12 cellular contexts compared by ENCODE assay signal in the genomic region with DNA sequence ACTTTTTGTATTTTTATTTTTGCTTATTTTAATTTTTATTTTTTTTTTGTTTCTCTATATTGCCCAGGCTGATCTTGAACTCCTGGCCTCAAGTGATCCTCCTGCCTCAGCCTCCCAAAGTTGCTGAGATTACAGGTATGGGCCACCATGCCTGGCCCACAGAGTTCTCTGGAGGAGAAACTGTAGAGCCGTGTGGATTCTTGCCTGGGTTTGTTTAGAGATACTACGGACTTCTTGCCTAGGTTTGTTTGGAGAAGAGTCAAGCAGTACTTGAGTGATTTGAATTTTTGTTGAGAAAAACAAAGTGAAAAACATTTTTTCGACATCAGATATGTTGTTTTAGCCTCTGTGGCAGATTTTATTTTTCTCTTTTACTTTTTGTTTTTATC.
A peak's percentile ranks its signal among the peaks of the same experiment; 100 is the strongest.
DNase-seq lines count a peak whose midpoint lies in the region; ATAC-seq, FAIRE-seq and TF ChIP-seq lines count a peak whose summit lies in the region.
"Had no signal": no experiment of that assay in that cellular context is flagged by ENCODE, and none has a peak within 500 bp of the region (broad histone marks: within the 10 kb centered on the region; RNA-seq: fewer than 3 reads in every experiment).

No MANE protein-coding gene starts in this region.

- H3K4me3 Mint-ChIP-seq in T-helper 17 cell = peak overlapping the region; percentile 84

- no peak overlapping the region for H2AFZ ChIP-seq in fibroblast of lung (ENCODE audit: low read length)

- H3K4me1 ChIP-seq in A673 (ENCODE audit: insufficient read depth, low read length, poor library complexity, severe bottlenecking) = peaks cover 11% of the 10 kb centered on the region
- no peaks in the 10 kb centered on the region for H3K4me1 ChIP-seq in fibroblast of lung (ENCODE audit: control insufficient read depth, extremely low read depth, insufficient read depth, low read length)

- peak overlapping the region; percentile 99 for H3K27ac Mint-ChIP-seq in T-helper 17 cell

- H3K36me3 Mint-ChIP-seq in T-helper 17 cell (ENCODE audit: low read depth) = peaks cover 2% of the 10 kb centered on the region

- H3K36me3 ChIP-seq in A673 (ENCODE audit: insufficient read depth, low read length, poor library complexity, severe bottlenecking) (no peaks in the 10 kb centered on the region), fibroblast of lung (ENCODE audit: control insufficient read depth, insufficient read depth, low read length) (no peaks in the 10 kb centered on the region)
- H3K36me3 ChIP-seq: heart right ventricle had no signal

- no peaks in the 10 kb centered on the region for H3K27me3 ChIP-seq in A673 (replicated peaks; ENCODE audit: insufficient read depth, low read depth, low read length, poor library complexity)
- H3K27me3 ChIP-seq in fibroblast of lung (ENCODE audit: control insufficient read depth, insufficient read depth, low read length) = no peaks in the 10 kb centered on the region
- H3K27me3 ChIP-seq: heart right ventricle had no signal

- peak; percentile 16 for DNase-seq in A673 (ENCODE audit: low spot score)
- no peak for DNase-seq in GM19239 (ENCODE audit: insufficient read length, low spot score)
- DNase-seq in T-helper 17 cell = no peak
- no peak for DNase-seq in fibroblast of lung (ENCODE audit: low read depth in 2 of 2)
- DNase-seq in mucosa of gallbladder (ENCODE audit: low spot score) = no peak
- no peak for DNase-seq in OCI-M2 (lab: John Stamatoyannopoulos, UW; ENCODE audit: unreplicated experiment)
- DNase-seq in NOMO-1 treated with DMSO at 0.1 percent for 48 hours (lab: John Stamatoyannopoulos, UW; ENCODE audit: unreplicated experiment) = no peak
- no peak for DNase-seq in superior temporal gyrus (ENCODE audit: extremely low spot score)
- DNase-seq: heart right ventricle had no signal

- H3K27me3 Mint-ChIP-seq in T-helper 17 cell = no peaks in the 10 kb centered on the region

- H3K27ac ChIP-seq in A673 (ENCODE audit: low read depth, low read length, poor library complexity, severe bottlenecking) (peak overlapping the region; percentile 76), fibroblast of lung (ENCODE audit: insufficient read depth, low read length) (peak overlapping the region; percentile 48)
- H3K27ac ChIP-seq: C4-2B had no signal

- ATAC-seq in T-helper 17 cell = peak; percentile 4
- ATAC-seq: HepG2 had no signal

- H3K79me2 ChIP-seq in fibroblast of lung (ENCODE audit: control insufficient read depth, insufficient read depth, low read length) = no peaks in the 10 kb centered on the region

- H3K9ac ChIP-seq in fibroblast of lung (ENCODE audit: insufficient read depth, low read length) = no peak overlapping the region

- no peak for TF ChIP-seq CTCF in A673 (conservative IDR thresholded peaks at IDR 0.05; ENCODE audit: low read depth, low read length)
- TF ChIP-seq CTCF in fibroblast of lung (conservative IDR thresholded peaks at IDR 0.05 in 1 of 2, IDR thresholded peaks at IDR 0.05 in 1 of 2; ENCODE audit: low read depth in 1 of 2, low read length in 2 of 2) = no peak

- FAIRE-seq in GM19239 (lab: Jason Lieb, UNC) = peak; percentile 84
- FAIRE-seq: HepG2 had no signal

- peaks cover 19% of the 10 kb centered on the region for H3K4me1 Mint-ChIP-seq in T-helper 17 cell

- BruUV-seq in A673 (replicated peaks; lab: Mats Ljungman, UMichigan) = TSS peak; percentile 55

- intact Hi-C loops in A673 (cut with micrococcal nuclease; ENCODE audit: unreplicated experiment) = no loop called here

- H4K20me1 ChIP-seq in fibroblast of lung (ENCODE audit: control insufficient read depth, extremely low read depth, insufficient read depth, low read length) = no peaks in the 10 kb centered on the region

- H3K4me3 ChIP-seq in A673 (ENCODE audit: low read depth, low read length, poor library complexity, severe bottlenecking) (no peak overlapping the region), fibroblast of lung (replicated peaks in 1 of 4; ENCODE audit: control extremely low read depth in 1 of 4, insufficient read depth in 1 of 4, low read depth in 3 of 4, low read length in 4 of 4) (peak overlapping the region in 2 of 4 experiments; percentile 27)
- H3K4me3 ChIP-seq: heart right ventricle, skin epidermis had no signal

- H3K9me3 ChIP-seq in A673 (ENCODE audit: low read depth, low read length, poor library complexity, severe bottlenecking) (no peaks in the 10 kb centered on the region), T-helper 17 cell (ENCODE audit: control insufficient read depth, low read length, poor library complexity, severe bottlenecking) (no peaks in the 10 kb centered on the region), fibroblast of lung (ENCODE audit: control insufficient read depth, insufficient read depth, low read depth, low read length) (no peaks in the 10 kb centered on the region)
- H3K9me3 ChIP-seq: heart right ventricle had no signal

- CTCF ChIA-PET in A673 (lab: Charles Lee) = no interaction called here

- no peak overlapping the region for H3K4me2 ChIP-seq in fibroblast of lung (ENCODE audit: extremely low read depth, insufficient read depth, low read length)

- POLR2A ChIA-PET in A673 (lab: Charles Lee; ENCODE audit: low non-redundant PET) = no interaction called here
